ENCODE assay signal across 15 cellular contexts in genomic region chr11:120254788-120255518, GRCh38. TPM values are rescaled to one million over a fixed set of nuclear protein-coding genes. Genes with fewer than 3 reads are reported as not detected.
DNase-seq lines count a peak whose midpoint lies in the region; ATAC-seq and TF ChIP-seq lines count a peak whose summit lies in the region.
"Had no signal": no experiment of that assay in that cellular context is flagged by ENCODE, and none has a peak within 500 bp of the region (broad histone marks: within the 10 kb centered on the region; RNA-seq: fewer than 3 reads in every experiment).

No MANE protein-coding gene starts in this region.

- DNase-seq in NCI-H748 (lab: John Stamatoyannopoulos, UW; ENCODE audit: unreplicated experiment): peak; percentile 48
- DNase-seq in NCI-H748 treated with DMSO at 0.1 percent for 48 hours (lab: John Stamatoyannopoulos, UW): no peak
- DNase-seq in endodermal cell: no peak
- DNase-seq in suprapubic skin (ENCODE audit: low spot score in 2 of 2): no peak
- DNase-seq in stomach: no peak
- no peak for DNase-seq in hypothalamus (lab: John Stamatoyannopoulos, UW)
- DNase-seq: activated T-cell treated with anti-CD3 and anti-CD28 coated beads, Interleukin-2, amount 50 U/mL, for 24 hours; body of pancreas; GDM1; islet precursor cell; naive thymus-derived CD8-positive, alpha-beta T cell; stimulated activated naive CD4-positive, alpha-beta T cell had no signal

- H3K27me3 ChIP-seq in endodermal cell (ENCODE audit: control insufficient read depth, insufficient read depth, low read length, poor library complexity, severe bottlenecking) (peaks cover 17% of the 10 kb centered on the region), suprapubic skin (peaks cover 36% of the 10 kb centered on the region), stomach (peaks cover 0 to 92% (median 38%) of the 10 kb centered on the region in 3 donors)
- H3K27me3 ChIP-seq: body of pancreas had no signal

- H3K4me3 Mint-ChIP-seq in endodermal cell: peak overlapping the region; percentile 56
- peak overlapping the region; percentile 5 for H3K4me3 Mint-ChIP-seq in stimulated activated memory B cell treated with anti-CD40 and anti-IgM and Interleukin-4, amounts not matched to agents 10 μg/mL and 1 μg/mL and 100 μg/mL, for 72 hours
- H3K4me3 Mint-ChIP-seq: activated T-cell treated with anti-CD3 and anti-CD28 coated beads, Interleukin-2, amount 50 U/mL, for 24 hours had no signal

- peak; percentile 53 for ATAC-seq in HG02938 (IDR thresholded peaks at IDR 0.05; ENCODE audit: unreplicated experiment)
- no peak for ATAC-seq in stimulated activated memory B cell treated with anti-CD40 and anti-IgM and Interleukin-4, amounts not matched to agents 10 μg/mL and 1 μg/mL and 100 μg/mL, for 72 hours
- ATAC-seq: body of pancreas; naive thymus-derived CD8-positive, alpha-beta T cell had no signal

- H3K4me1 Mint-ChIP-seq in endodermal cell: peaks cover 31% of the 10 kb centered on the region
- H3K4me1 Mint-ChIP-seq in stimulated activated memory B cell treated with anti-CD40 and anti-IgM and Interleukin-4, amounts not matched to agents 10 μg/mL and 1 μg/mL and 100 μg/mL, for 72 hours: peaks cover 11% of the 10 kb centered on the region

- peaks cover 50% of the 10 kb centered on the region for H3K27me3 Mint-ChIP-seq in endodermal cell (ENCODE audit: insufficient read depth)
- peaks cover 68% of the 10 kb centered on the region for H3K27me3 Mint-ChIP-seq in stimulated activated memory B cell treated with anti-CD40 and anti-IgM and Interleukin-4, amounts not matched to agents 10 μg/mL and 1 μg/mL and 100 μg/mL, for 72 hours

- no peak overlapping the region for H3K9ac ChIP-seq in endodermal cell (ENCODE audit: extremely low read depth, low read length, poor library complexity, severe bottlenecking)

- H3K9me3 Mint-ChIP-seq in endodermal cell: no peaks in the 10 kb centered on the region
- no peaks in the 10 kb centered on the region for H3K9me3 Mint-ChIP-seq in stimulated activated memory B cell treated with anti-CD40 and anti-IgM and Interleukin-4, amounts not matched to agents 10 μg/mL and 1 μg/mL and 100 μg/mL, for 72 hours
- H3K9me3 Mint-ChIP-seq: activated T-cell treated with anti-CD3 and anti-CD28 coated beads, Interleukin-2, amount 50 U/mL, for 24 hours; naive thymus-derived CD8-positive, alpha-beta T cell had no signal

- intact Hi-C loops in stomach (cut with DNase I; ENCODE audit: low total_unique reads): no loop called here

- H3K9me3 ChIP-seq in endodermal cell (ENCODE audit: control insufficient read depth, low read length): no peaks in the 10 kb centered on the region
- H3K9me3 ChIP-seq in suprapubic skin: no peaks in the 10 kb centered on the region
- no peaks in the 10 kb centered on the region for H3K9me3 ChIP-seq in stomach
- H3K9me3 ChIP-seq: body of pancreas had no signal

- peak overlapping the region; percentile 49 for H3K27ac Mint-ChIP-seq in endodermal cell
- H3K27ac Mint-ChIP-seq in stimulated activated memory B cell treated with anti-CD40 and anti-IgM and Interleukin-4, amounts not matched to agents 10 μg/mL and 1 μg/mL and 100 μg/mL, for 72 hours: no peak overlapping the region
- H3K27ac Mint-ChIP-seq: activated T-cell treated with anti-CD3 and anti-CD28 coated beads, Interleukin-2, amount 50 U/mL, for 24 hours had no signal

- no peaks in the 10 kb centered on the region for H3K36me3 Mint-ChIP-seq in endodermal cell (ENCODE audit: low read depth)
- no peaks in the 10 kb centered on the region for H3K36me3 Mint-ChIP-seq in stimulated activated memory B cell treated with anti-CD40 and anti-IgM and Interleukin-4, amounts not matched to agents 10 μg/mL and 1 μg/mL and 100 μg/mL, for 72 hours
- H3K36me3 Mint-ChIP-seq: naive thymus-derived CD8-positive, alpha-beta T cell had no signal

- H3K4me1 ChIP-seq in endodermal cell (ENCODE audit: control insufficient read depth, insufficient read depth, low read length) (peaks cover 9% of the 10 kb centered on the region), suprapubic skin (peaks cover 20% of the 10 kb centered on the region), stomach (peaks cover 7 to 16% (median 12%) of the 10 kb centered on the region in 4 donors)

- 20 to 33% methylated on average over 8 to 13 of the region's 13 CpGs for WGBS in endodermal cell (ENCODE audit: insufficient coverage in 1 of 2, insufficient read length in 1 of 2), 2 experiments
- 33% methylated on average over 12 of the region's 13 CpGs for WGBS in suprapubic skin
- 15 to 18% (median 16%) methylated on average over 13 of the region's 13 CpGs for WGBS in stomach, 5 donors

- TF ChIP-seq CTCF in endodermal cell (conservative IDR thresholded peaks at IDR 0.05) (no peak), suprapubic skin (IDR thresholded peaks at IDR 0.05) (no peak), stomach (IDR thresholded peaks at IDR 0.05) (no peak)

- no peak for TF ChIP-seq EP300 in suprapubic skin (IDR thresholded peaks at IDR 0.05)
- no peak for TF ChIP-seq EP300 in stomach (IDR thresholded peaks at IDR 0.05)

- TF ChIP-seq POLR2A in suprapubic skin (IDR thresholded peaks at IDR 0.05) (no peak), stomach (IDR thresholded peaks at IDR 0.05) (no peak)

- H3K36me3 ChIP-seq in endodermal cell (ENCODE audit: control insufficient read depth, insufficient read depth, low read length) (no peaks in the 10 kb centered on the region), suprapubic skin (no peaks in the 10 kb centered on the region), stomach (no peaks in the 10 kb centered on the region)

- no peak overlapping the region for H3K27ac ChIP-seq in endodermal cell (ENCODE audit: low read depth, low read length)
- no peak overlapping the region for H3K27ac ChIP-seq in suprapubic skin
- H3K27ac ChIP-seq in stomach: no peak overlapping the region
- H3K27ac ChIP-seq: body of pancreas, VCaP had no signal

- H3K4me3 ChIP-seq in endodermal cell (ENCODE audit: low read length): peak overlapping the region; percentile 68
- H3K4me3 ChIP-seq in suprapubic skin: no peak overlapping the region
- H3K4me3 ChIP-seq in stomach: no peak overlapping the region
- H3K4me3 ChIP-seq: body of pancreas had no signal

RNA-seq across cellular contexts. Expression of gene POU2F3, which starts 15.0 kb away (rescaled TPM):
- total RNA-seq in endodermal cell: under 1 TPM in 1 of 2 donors, not detected in 1; 0.46 TPM
- polyA plus RNA-seq in endodermal cell (2013, experiment 1 of 2): 0.18 TPM
- polyA plus RNA-seq in endodermal cell (2013, experiment 2 of 2): 0.12 TPM
- total RNA-seq in suprapubic skin: 100 to 1,000 TPM in 2 of 4 donors, 10 to 100 TPM in 2; 58.2 to 219 (median 105) TPM
- 1 to 10 TPM in 2 of 5 donors, under 1 TPM in 1, not detected in 2; 0.18 to 1.9 (median 1.3) TPM for total RNA-seq in stomach
- polyA plus RNA-seq in stomach: 1 to 10 TPM in 2 of 3 donors, under 1 TPM in 1; 0.75 to 1.5 (median 1.3) TPM
- total RNA-seq: naive thymus-derived CD8-positive, alpha-beta T cell had no signal

RNA-seq across cellular contexts. Expression of gene OAF, which starts 44.1 kb away (rescaled TPM):
- 1 to 10 TPM; 1.7 to 3.6 TPM for total RNA-seq in endodermal cell
- polyA plus RNA-seq in endodermal cell (2013, experiment 1 of 2): 15.1 TPM
- 14.4 TPM for polyA plus RNA-seq in endodermal cell (2013, experiment 2 of 2)
- 10 to 100 TPM in 3 of 4 donors, 1 to 10 TPM in 1; 5.0 to 13.0 (median 10.8) TPM for total RNA-seq in suprapubic skin
- 100 to 1,000 TPM in 2 of 5 donors, 10 to 100 TPM in 3; 23.3 to 380 (median 37.2) TPM for total RNA-seq in stomach
- polyA plus RNA-seq in stomach: 10 to 100 TPM; 17.1 to 30.5 (median 30.2) TPM

Comparison
In these comparisons a context has a peak if more than half of its experiments do, and no peak if none do; other contexts are left out.
1. RNA of gene POU2F3, which starts 15.0 kb away (total RNA-seq): 58.2 to 219 TPM in suprapubic skin; 0.46 TPM in endodermal cell and 0.18 to 1.9 TPM in stomach; every median in the first group is over 10 times any median in the second.